In the genomic region with DNA sequence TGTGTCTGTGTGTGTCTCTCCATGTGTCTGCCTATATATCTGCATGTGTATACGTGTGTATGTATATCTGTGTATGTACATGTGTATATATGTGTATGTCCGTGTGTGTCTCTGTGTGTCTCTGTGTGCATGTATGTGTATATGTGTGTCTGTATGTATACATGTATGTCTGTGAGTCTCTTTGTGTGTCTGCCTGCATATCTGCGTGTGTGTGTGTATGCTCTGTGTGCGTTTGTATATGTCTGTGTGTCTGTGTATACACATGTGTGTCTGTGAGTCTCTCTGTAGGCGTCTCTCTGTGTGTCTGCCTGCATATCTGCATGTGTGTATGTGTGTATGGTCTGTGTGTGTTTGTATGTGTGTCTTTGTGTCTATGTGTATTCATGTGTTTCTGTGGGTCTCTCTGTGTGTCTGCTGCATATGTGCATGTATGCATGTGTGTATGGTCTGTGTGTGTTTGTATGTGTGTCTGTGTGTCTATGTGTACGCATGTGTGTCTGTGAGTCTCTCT, we compare ENCODE assay signal across 11 cellular contexts. TPM values are rescaled to one million over a fixed set of nuclear protein-coding genes. Genes with fewer than 3 reads are reported as not detected.
A peak's percentile ranks its signal among the peaks of the same experiment; 100 is the strongest.
DNase-seq lines count a peak whose midpoint lies in the region; ATAC-seq and TF ChIP-seq lines count a peak whose summit lies in the region.
"Had no signal": no experiment of that assay in that cellular context is flagged by ENCODE, and none has a peak within 500 bp of the region (broad histone marks: within the 10 kb centered on the region; RNA-seq: fewer than 3 reads in every experiment).

No MANE protein-coding gene starts in this region.

- H3K27me3 Mint-ChIP-seq in Caco-2 (ENCODE audit: insufficient read depth, unreplicated experiment) (no peaks in the 10 kb centered on the region), chondrocyte (ENCODE audit: low read depth) (no peaks in the 10 kb centered on the region)

- H3K4me3 Mint-ChIP-seq in Caco-2 (ENCODE audit: unreplicated experiment) (peak overlapping the region; percentile 53), chondrocyte (ENCODE audit: unreplicated experiment) (no peak overlapping the region)

- intact Hi-C loops in Caco-2 (cut with micrococcal nuclease; ENCODE audit: unreplicated experiment), result no loop called here
- intact Hi-C loops in psoas muscle (cut with DNase I), result loop anchor here (1.0 to 5.0 kb wide), 3 partner anchors 25 to 854 kb away; no protein-coding TSS in a partner anchor

- H3K9me3 ChIP-seq in Caco-2, result no peaks in the 10 kb centered on the region
- H3K9me3 ChIP-seq in RWPE2 (ENCODE audit: severe bottlenecking), result no peaks in the 10 kb centered on the region
- H3K9me3 ChIP-seq in psoas muscle, result no peaks in the 10 kb centered on the region
- H3K9me3 ChIP-seq: HAP-1 had no signal

- peak overlapping the region; percentile 84 for H3K27ac Mint-ChIP-seq in Caco-2 (ENCODE audit: unreplicated experiment)
- H3K27ac Mint-ChIP-seq in chondrocyte (ENCODE audit: unreplicated experiment), result no peak overlapping the region

- H3K9me3 Mint-ChIP-seq in Caco-2 (ENCODE audit: unreplicated experiment), result no peaks in the 10 kb centered on the region
- no peaks in the 10 kb centered on the region for H3K9me3 Mint-ChIP-seq in chondrocyte (ENCODE audit: low read depth)

- H3K36me3 ChIP-seq in Caco-2 (ENCODE audit: control insufficient read depth, insufficient read depth, low read length), result no peaks in the 10 kb centered on the region
- H3K36me3 ChIP-seq in RWPE2 (ENCODE audit: low read depth), result no peaks in the 10 kb centered on the region
- no peaks in the 10 kb centered on the region for H3K36me3 ChIP-seq in psoas muscle (ENCODE audit: insufficient read depth in 1 of 2, low read depth in 1 of 2)
- H3K36me3 ChIP-seq: HAP-1 had no signal

- TF ChIP-seq CTCF in Caco-2 (IDR thresholded peaks at IDR 0.05; ENCODE audit: insufficient read depth in 1 of 2, low read depth in 1 of 2, low read length in 1 of 2, severe bottlenecking in 1 of 2, unreplicated experiment in 1 of 2), result no peak
- no peak for TF ChIP-seq CTCF in RWPE2 (IDR thresholded peaks at IDR 0.05; ENCODE audit: poor library complexity, severe bottlenecking)
- TF ChIP-seq CTCF in psoas muscle (IDR thresholded peaks at IDR 0.05), result no peak
- TF ChIP-seq CTCF in chondrocyte (IDR thresholded peaks at IDR 0.05), result no peak

- no peak for DNase-seq in Caco-2
- no peak for DNase-seq in RWPE2 (ENCODE audit: low spot score)
- DNase-seq in erythroblast (lab: John Stamatoyannopoulos, UW), result peak; percentile 39 to 59
- no peak for DNase-seq in psoas muscle
- DNase-seq in NAMALWA (ENCODE audit: low spot score), result no peak
- DNase-seq in chondrocyte (ENCODE audit: low spot score), result no peak
- DNase-seq: DMS79, NCI-H1436 had no signal

- no peak for TF ChIP-seq POLR2A in erythroblast (IDR thresholded peaks at IDR 0.05; ENCODE audit: low read length)

- H3K27me3 ChIP-seq in Caco-2 (replicated peaks; ENCODE audit: control insufficient read depth, insufficient read depth, low read length) (no peaks in the 10 kb centered on the region), RWPE2 (ENCODE audit: insufficient read depth, poor library complexity, severe bottlenecking) (no peaks in the 10 kb centered on the region), psoas muscle (ENCODE audit: insufficient read depth in 3 of 3, low read length in 2 of 3) (no peaks in the 10 kb centered on the region)

- BruUV-seq in Caco-2 (replicated peaks; lab: Mats Ljungman, UMichigan), result no TSS peak

- H3K4me1 Mint-ChIP-seq in Caco-2 (ENCODE audit: low read depth, unreplicated experiment), result peaks cover 58% of the 10 kb centered on the region
- peaks cover 12% of the 10 kb centered on the region for H3K4me1 Mint-ChIP-seq in chondrocyte (ENCODE audit: low read depth)

- H3K4me3 ChIP-seq in Caco-2 (ENCODE audit: low read depth, low read length), result no peak overlapping the region
- no peak overlapping the region for H3K4me3 ChIP-seq in RWPE2 (ENCODE audit: severe bottlenecking)
- H3K4me3 ChIP-seq in psoas muscle, result peak overlapping the region; percentile 55
- H3K4me3 ChIP-seq: HAP-1 had no signal

- H3K4me1 ChIP-seq in Caco-2 (peaks cover 93% of the 10 kb centered on the region), RWPE2 (ENCODE audit: insufficient read depth, poor library complexity, severe bottlenecking) (peaks cover 68% of the 10 kb centered on the region), psoas muscle (peaks cover 69% of the 10 kb centered on the region)
- H3K4me1 ChIP-seq: HAP-1 had no signal

- WGBS in psoas muscle, 3 donors, result 83 to 90% (median 84%) methylated on average over 6 of the region's 6 CpGs

- ATAC-seq in RWPE2 (ENCODE audit: low read depth) (no peak), psoas muscle (peak in 2 of 4 donors; percentile 3 to 5), GM19328 (IDR thresholded peaks at IDR 0.05; ENCODE audit: unreplicated experiment) (no peak), GM18873 (IDR thresholded peaks at IDR 0.05; ENCODE audit: low FRiP score, unreplicated experiment) (no peak)

- H3K27ac ChIP-seq in RWPE2 (ENCODE audit: poor library complexity, severe bottlenecking) (peak overlapping the region; percentile 100), psoas muscle (peak overlapping the region; percentile 95)

- POLR2A ChIA-PET in Caco-2 (lab: Charles Lee), result interaction anchor here (1.7 to 2.3 kb wide), 3 partner anchors 19 to 31 kb away, joined by 7 to 109 read pairs (median 8); a partner anchor contains a TSS

- peaks cover 10% of the 10 kb centered on the region for H3K36me3 Mint-ChIP-seq in Caco-2 (ENCODE audit: insufficient read depth, unreplicated experiment)
- H3K36me3 Mint-ChIP-seq in chondrocyte (ENCODE audit: low read depth), result no peaks in the 10 kb centered on the region

- CTCF ChIA-PET in Caco-2 (lab: Charles Lee), result no interaction called here

RNA-seq across cellular contexts. Expression of a gene that starts 23.7 kb away (rescaled TPM):
- total RNA-seq in Caco-2 (2022) (78.5 and 84.5 TPM in 2 replicates), psoas muscle (100 to 1,000 TPM in 3 of 4 donors, 10 to 100 TPM in 1; 30.4 to 296 (median 173) TPM), chondrocyte (201 to 355 TPM (median 330 TPM) in 3 replicates)
- polyA plus RNA-seq in psoas muscle, result 100 to 1,000 TPM in 2 of 3 donors, 10 to 100 TPM in 1; 94.1 to 138 (median 109) TPM

Comparison
In these comparisons a context has a peak if more than half of its experiments do, and no peak if none do; other contexts are left out.
1. DNase-seq: peak in erythroblast (2 of 2); none in Caco-2 (0 of 2), RWPE2 (single experiment), psoas muscle (0 of 2), NAMALWA (single experiment) and chondrocyte (single experiment).